Comparison of ENCODE assay signal across 18 cellular contexts in genomic region chr16:86061771-86062170, GRCh38.
"Had no signal": no experiment of that assay in that cellular context is flagged by ENCODE, and none has a peak within 500 bp of the region (broad histone marks: within the 10 kb centered on the region; RNA-seq: fewer than 3 reads in every experiment).

No MANE protein-coding gene starts in this region.

- H3K9me3 ChIP-seq: pancreas, SK-N-SH had no signal

- H3K9ac ChIP-seq: neural progenitor cell, SK-N-SH had no signal

- H2AFZ ChIP-seq: hepatocyte, neural progenitor cell had no signal

- H3K79me2 ChIP-seq: hepatocyte had no signal

- H3K27me3 ChIP-seq: hepatocyte, pancreas had no signal

- H3K4me2 ChIP-seq: hepatocyte, neural progenitor cell, SK-N-SH had no signal

- H3K9me3 Mint-ChIP-seq: activated CD4-positive, alpha-beta T cell treated with anti-CD3 and anti-CD28 coated beads, Interleukin-2, amount 10 ng/mL, durations not matched to agents 7 days and 5 days; activated naive CD8-positive, alpha-beta T cell treated with anti-CD3 and anti-CD28 coated beads for 36 hours; activated T-helper 1 cell treated with anti-CD3 and anti-CD28 coated beads, Interleukin-12 subunit alpha, Interleukin-12 subunit beta, Interleukin-2, Interleukin-4 antibody, amounts not matched to agents 30 ng/mL and 10 ng/mL and 1 ng/mL, durations not matched to agents 14 hours and 24 hours and 36 hours; dendritic cell treated with granulocyte-macrophage colony-stimulating factor and Interleukin-4, amounts not matched to agents 40 ng/mL and 50 ng/mL, for 4 days; effector memory CD8-positive, alpha-beta T cell; neural progenitor cell; stimulated activated memory B cell treated with anti-CD40 and anti-IgM and Interleukin-4, amounts not matched to agents 10 μg/mL and 1 μg/mL and 100 μg/mL, for 72 hours; T-cell had no signal

- DNase-seq: activated CD4-positive, alpha-beta T cell treated with anti-CD3 and anti-CD28 coated beads, Interleukin-2, amount 10 ng/mL, durations not matched to agents 7 days and 5 days; activated CD8-positive, alpha-beta memory T cell treated with anti-CD3 and anti-CD28 coated beads for 24 hours; activated naive CD8-positive, alpha-beta T cell treated with anti-CD3 and anti-CD28 coated beads for 36 hours; amygdala; effector memory CD8-positive, alpha-beta T cell; SK-N-SH; substantia nigra; T-cell; T-helper 9 cell; trophoblast cell had no signal

- H3K27ac ChIP-seq: epithelial cell of prostate, hepatocyte, neural progenitor cell, pancreas had no signal

- H3K36me3 Mint-ChIP-seq: activated naive CD8-positive, alpha-beta T cell treated with anti-CD3 and anti-CD28 coated beads for 36 hours; brain; neural progenitor cell; stimulated activated memory B cell treated with anti-CD40 and anti-IgM and Interleukin-4, amounts not matched to agents 10 μg/mL and 1 μg/mL and 100 μg/mL, for 72 hours; T-cell had no signal

- H3K36me3 ChIP-seq: neural progenitor cell, pancreas had no signal

- FAIRE-seq: pancreas had no signal

- H3K4me1 ChIP-seq: neural progenitor cell, pancreas had no signal

- H3K4me3 ChIP-seq: hepatocyte, neural progenitor cell, pancreas had no signal

- H3K4me3 Mint-ChIP-seq: activated CD4-positive, alpha-beta T cell treated with anti-CD3 and anti-CD28 coated beads, Interleukin-2, amount 10 ng/mL, durations not matched to agents 7 days and 5 days; activated naive CD8-positive, alpha-beta T cell treated with anti-CD3 and anti-CD28 coated beads for 36 hours; activated T-helper 1 cell treated with anti-CD3 and anti-CD28 coated beads, Interleukin-12 subunit alpha, Interleukin-12 subunit beta, Interleukin-2, Interleukin-4 antibody, amounts not matched to agents 30 ng/mL and 10 ng/mL and 1 ng/mL, durations not matched to agents 14 hours and 24 hours and 36 hours; brain; dendritic cell treated with granulocyte-macrophage colony-stimulating factor and Interleukin-4, amounts not matched to agents 40 ng/mL and 50 ng/mL, for 4 days; effector memory CD8-positive, alpha-beta T cell; neural progenitor cell; stimulated activated memory B cell treated with anti-CD40 and anti-IgM and Interleukin-4, amounts not matched to agents 10 μg/mL and 1 μg/mL and 100 μg/mL, for 72 hours; T-cell had no signal

- H3K4me1 Mint-ChIP-seq: activated CD4-positive, alpha-beta T cell treated with anti-CD3 and anti-CD28 coated beads, Interleukin-2, amount 10 ng/mL, durations not matched to agents 7 days and 5 days; activated naive CD8-positive, alpha-beta T cell treated with anti-CD3 and anti-CD28 coated beads for 36 hours; stimulated activated memory B cell treated with anti-CD40 and anti-IgM and Interleukin-4, amounts not matched to agents 10 μg/mL and 1 μg/mL and 100 μg/mL, for 72 hours; T-cell had no signal

- ATAC-seq: effector memory CD8-positive, alpha-beta T cell; pancreas; stimulated activated memory B cell treated with anti-CD40 and anti-IgM and Interleukin-4, amounts not matched to agents 10 μg/mL and 1 μg/mL and 100 μg/mL, for 72 hours; T-cell had no signal
